ENCODE assay signal across 32 cellular contexts in the genomic region with DNA sequence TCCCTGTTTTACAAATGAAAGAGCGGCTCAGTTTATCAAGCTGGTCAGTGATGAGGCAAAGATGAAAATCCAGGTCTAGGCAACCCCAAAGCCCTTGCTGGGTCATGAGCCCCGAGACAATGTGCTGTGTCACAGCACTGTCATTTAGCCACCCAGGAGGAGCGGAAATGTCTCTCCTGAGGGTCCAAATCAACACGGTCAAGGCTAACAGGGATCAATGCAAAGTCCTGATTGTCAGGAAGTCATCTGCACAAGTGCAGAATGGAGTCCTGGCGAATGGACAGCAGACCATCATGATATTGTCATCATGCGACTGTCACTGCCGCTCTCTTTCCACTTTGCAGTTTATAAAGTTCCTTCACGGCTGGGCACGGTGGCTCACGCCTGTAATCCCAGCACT. TPM values are rescaled to one million over a fixed set of nuclear protein-coding genes. Genes with fewer than 3 reads are reported as not detected.
"Had no signal": no experiment of that assay in that cellular context is flagged by ENCODE, and none has a peak within 500 bp of the region (broad histone marks: within the 10 kb centered on the region; RNA-seq: fewer than 3 reads in every experiment).

No MANE protein-coding gene starts in this region.

- H3K4me3 ChIP-seq: colonic mucosa, esophagus squamous epithelium, gastrocnemius medialis, heart right ventricle, left lung, lower lobe of right lung, mucosa of descending colon had no signal

- H3K36me3 ChIP-seq: colonic mucosa, esophagus squamous epithelium, gastrocnemius medialis, heart right ventricle, left lung, lower lobe of right lung had no signal

- H3K36me3 Mint-ChIP-seq: mesothelial cell of epicardium had no signal

- H3K4me1 Mint-ChIP-seq: endodermal cell, mesothelial cell of epicardium had no signal

- H3K9me3 Mint-ChIP-seq: dendritic cell treated with granulocyte-macrophage colony-stimulating factor and Interleukin-4, amounts not matched to agents 40 ng/mL and 50 ng/mL, for 4 days; effector memory CD8-positive, alpha-beta T cell; endodermal cell had no signal

- H3K4me1 ChIP-seq: colonic mucosa, left lung had no signal

- H3K27ac ChIP-seq: colonic mucosa, epithelial cell of prostate, esophagus squamous epithelium, gastrocnemius medialis, heart right ventricle, left lung, lower lobe of right lung had no signal

- H3K27me3 ChIP-seq: colonic mucosa had no signal

- DNase-seq: colonic mucosa; cortex of kidney; effector CD8-positive, alpha-beta T cell; effector memory CD8-positive, alpha-beta T cell; endodermal cell; erythroblast; esophagus squamous epithelium; foreskin fibroblast; foreskin melanocyte; gastrocnemius medialis; glutamatergic neuron; head of caudate nucleus; heart right ventricle; hippocampal formation; left cardiac atrium; left lung; left ventricle myocardium superior; lower lobe of right lung; mesenchymal stem cell; mucosa of descending colon had no signal

- H3K4me3 Mint-ChIP-seq: dendritic cell treated with granulocyte-macrophage colony-stimulating factor and Interleukin-4, amounts not matched to agents 40 ng/mL and 50 ng/mL, for 4 days; effector memory CD8-positive, alpha-beta T cell; endodermal cell; mesothelial cell of epicardium had no signal

- FAIRE-seq: endometrium, islet of Langerhans, keratinocyte had no signal

- H3K9me3 ChIP-seq: colonic mucosa, esophagus squamous epithelium, gastrocnemius medialis, heart right ventricle, left lung, lower lobe of right lung, mucosa of descending colon had no signal

- ATAC-seq: esophagus mucosa, gastrocnemius medialis, heart right ventricle, left cardiac atrium, left lung, left ventricle myocardium superior, lower lobe of right lung, mucosa of descending colon had no signal

- H3K27ac Mint-ChIP-seq: dendritic cell treated with granulocyte-macrophage colony-stimulating factor and Interleukin-4, amounts not matched to agents 40 ng/mL and 50 ng/mL, for 4 days; endodermal cell; mesothelial cell of epicardium had no signal

RNA-seq across cellular contexts. Expression of gene NCMAP, which starts 30.2 kb away (rescaled TPM):
- total RNA-seq: dermis microvascular lymphatic vessel endothelial cell, glomerular endothelial cell, lung microvascular endothelial cell, mesenteric fat pad, myocyte had no signal
